10 cellular contexts compared by ENCODE assay signal in genomic region chr1:43221256-43221778, GRCh38. TPM values are rescaled to one million over a fixed set of nuclear protein-coding genes. Genes with fewer than 3 reads are reported as not detected.
A peak's percentile ranks its signal among the peaks of the same experiment; 100 is the strongest.
DNase-seq lines count a peak whose midpoint lies in the region; ATAC-seq lines count a peak whose summit lies in the region.
"Had no signal": no experiment of that assay in that cellular context is flagged by ENCODE, and none has a peak within 500 bp of the region (broad histone marks: within the 10 kb centered on the region; RNA-seq: fewer than 3 reads in every experiment).

No MANE protein-coding gene starts in this region.

- H3K4me1 Mint-ChIP-seq in memory B cell, result peaks cover 15% of the 10 kb centered on the region

- H3K27me3 Mint-ChIP-seq in memory B cell, result no peaks in the 10 kb centered on the region

- ATAC-seq in GM18873 (IDR thresholded peaks at IDR 0.05; ENCODE audit: low FRiP score, unreplicated experiment), result peak; percentile 56
- peak; percentile 63 for ATAC-seq in HG02571 (IDR thresholded peaks at IDR 0.05; ENCODE audit: unreplicated experiment)
- peak; percentile 60 for ATAC-seq in HG03565 (IDR thresholded peaks at IDR 0.05; ENCODE audit: unreplicated experiment)
- ATAC-seq in memory B cell (ENCODE audit: low read depth), result peak; percentile 98
- ATAC-seq: activated CD4-positive, alpha-beta T cell treated with anti-CD3 and anti-CD28 coated beads for 36 hours had no signal

- H3K4me3 Mint-ChIP-seq in memory B cell, result peak overlapping the region; percentile 72
- H3K4me3 Mint-ChIP-seq: activated CD4-positive, alpha-beta T cell treated with anti-CD3 and anti-CD28 coated beads for 36 hours had no signal

- DNase-seq in memory B cell (ENCODE audit: low spot score in 2 of 2), result peak in 1 of 2 donors; percentile 31
- DNase-seq in foreskin melanocyte, result no peak
- DNase-seq in H4 (ENCODE audit: low spot score), result no peak
- no peak for DNase-seq in stimulated activated naive CD4-positive, alpha-beta T cell (lab: John Stamatoyannopoulos, UW)
- DNase-seq in NCI-H82 treated with DMSO at 0.1 percent for 48 hours (lab: John Stamatoyannopoulos, UW; ENCODE audit: unreplicated experiment), result no peak
- DNase-seq: activated CD4-positive, alpha-beta T cell treated with anti-CD3 and anti-CD28 coated beads for 36 hours; head of caudate nucleus had no signal

- H3K9me3 Mint-ChIP-seq in memory B cell, result no peaks in the 10 kb centered on the region

- peak overlapping the region; percentile 92 for H3K27ac Mint-ChIP-seq in memory B cell
- H3K27ac Mint-ChIP-seq: activated CD4-positive, alpha-beta T cell treated with anti-CD3 and anti-CD28 coated beads for 36 hours had no signal

- H3K36me3 Mint-ChIP-seq in memory B cell, result no peaks in the 10 kb centered on the region

RNA-seq across cellular contexts. Expression of gene TMEM125, which starts 48.5 kb away (rescaled TPM):
- not detected in 2 replicates for total RNA-seq in H4 (2014; rRNA removed; shearing (Covaris generic))
- total RNA-seq: activated CD4-positive, alpha-beta T cell treated with anti-CD3 and anti-CD28 coated beads for 36 hours had no signal

RNA-seq across cellular contexts. Expression of gene CFAP57, which starts 49.2 kb away (rescaled TPM):
- 1.1 and 1.2 TPM in 2 replicates for total RNA-seq in H4 (2014; rRNA removed; shearing (Covaris generic))

RNA-seq across cellular contexts. Expression of gene EBNA1BP2, which starts 49.2 kb away (rescaled TPM):
- total RNA-seq in H4 (2014; rRNA removed; shearing (Covaris generic)), result 211 and 219 TPM in 2 replicates
